15 cellular contexts compared by ENCODE assay signal in the genomic region with DNA sequence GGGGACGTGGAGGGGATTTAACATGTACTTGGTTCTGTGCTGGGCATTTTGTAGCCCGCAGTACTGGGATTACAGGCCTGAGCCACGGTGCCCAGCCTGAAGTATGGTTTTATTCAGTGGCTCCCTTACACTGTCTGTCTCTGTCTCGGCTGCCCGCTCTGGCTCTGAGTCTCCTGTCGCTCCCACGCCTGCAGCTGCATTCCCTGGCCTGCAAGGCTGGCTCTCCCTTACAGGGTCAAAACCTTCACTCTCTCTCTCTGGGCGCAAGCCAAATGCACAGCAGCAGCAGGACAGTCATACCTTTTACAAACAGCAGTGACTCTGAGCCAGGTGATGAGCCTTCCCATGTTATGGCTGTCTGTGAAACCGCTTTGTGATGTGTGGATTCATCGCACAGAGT.
DNase-seq lines count a peak whose midpoint lies in the region; ATAC-seq and TF ChIP-seq lines count a peak whose summit lies in the region.
"Had no signal": no experiment of that assay in that cellular context is flagged by ENCODE, and none has a peak within 500 bp of the region (broad histone marks: within the 10 kb centered on the region; RNA-seq: fewer than 3 reads in every experiment).

No MANE protein-coding gene starts in this region.

- H2AK5ac ChIP-seq in trophoblast cell (ENCODE audit: low read length), result no peak overlapping the region

- H4K8ac ChIP-seq in trophoblast cell (ENCODE audit: low read depth, low read length), result no peak overlapping the region

- no peaks in the 10 kb centered on the region for H3K9me3 ChIP-seq in endodermal cell (ENCODE audit: control insufficient read depth, low read length)
- H3K9me3 ChIP-seq in right cardiac atrium (ENCODE audit: control insufficient read depth, low read length), result no peaks in the 10 kb centered on the region
- H3K9me3 ChIP-seq in trophoblast cell (ENCODE audit: insufficient read depth, low read depth, low read length), result no peaks in the 10 kb centered on the region
- H3K9me3 ChIP-seq in tibial nerve, result peaks cover 0 to 2% (median 0%) of the 10 kb centered on the region in 4 donors

- H3K27ac ChIP-seq in endodermal cell (ENCODE audit: low read depth, low read length) (no peak overlapping the region), right cardiac atrium (ENCODE audit: low read length) (peak overlapping the region; percentile 69), trophoblast cell (ENCODE audit: low read depth, low read length) (no peak overlapping the region), tibial nerve (peak overlapping the region; percentile 4 to 65 (median 56))
- H3K27ac ChIP-seq: epithelial cell of prostate had no signal

- H3K14ac ChIP-seq in trophoblast cell (ENCODE audit: low read length), result no peak overlapping the region

- H3K36me3 Mint-ChIP-seq in endodermal cell (ENCODE audit: low read depth), result no peaks in the 10 kb centered on the region

- H2BK120ac ChIP-seq in trophoblast cell (ENCODE audit: insufficient read depth, low read length, poor library complexity), result no peak overlapping the region

- no peak for TF ChIP-seq POLR2A in tibial nerve (IDR thresholded peaks at IDR 0.05)

- no peaks in the 10 kb centered on the region for H3K4me1 ChIP-seq in endodermal cell (ENCODE audit: control insufficient read depth, insufficient read depth, low read length)
- H3K4me1 ChIP-seq in right cardiac atrium (ENCODE audit: control insufficient read depth, insufficient read depth, low read length), result peaks cover 6% of the 10 kb centered on the region
- H3K4me1 ChIP-seq in trophoblast cell (ENCODE audit: control insufficient read depth in 1 of 2, insufficient read depth in 2 of 2, low read length in 2 of 2), result peaks cover 7 to 8% of the 10 kb centered on the region in 2 experiments
- peaks cover 0 to 16% (median 6%) of the 10 kb centered on the region in 4 donors for H3K4me1 ChIP-seq in tibial nerve

- H4K12ac ChIP-seq in trophoblast cell (ENCODE audit: low read depth, low read length), result no peak overlapping the region

- TF ChIP-seq EP300 in tibial nerve (IDR thresholded peaks at IDR 0.05), result no peak

- no peak overlapping the region for H3K4me2 ChIP-seq in trophoblast cell (ENCODE audit: low read length)

- H3K27me3 ChIP-seq in endodermal cell (ENCODE audit: control insufficient read depth, insufficient read depth, low read length, poor library complexity, severe bottlenecking), result no peaks in the 10 kb centered on the region
- no peaks in the 10 kb centered on the region for H3K27me3 ChIP-seq in right cardiac atrium (ENCODE audit: control insufficient read depth, insufficient read depth)
- no peaks in the 10 kb centered on the region for H3K27me3 ChIP-seq in trophoblast cell (ENCODE audit: insufficient read depth, low read length)
- H3K27me3 ChIP-seq in tibial nerve, result no peaks in the 10 kb centered on the region

- no peaks in the 10 kb centered on the region for H3K36me3 ChIP-seq in endodermal cell (ENCODE audit: control insufficient read depth, insufficient read depth, low read length)
- H3K36me3 ChIP-seq in trophoblast cell (ENCODE audit: control insufficient read depth in 1 of 2, insufficient read depth in 2 of 2, low read length in 2 of 2), result no peaks in the 10 kb centered on the region
- H3K36me3 ChIP-seq in tibial nerve, result no peaks in the 10 kb centered on the region
- H3K36me3 ChIP-seq: WERI-Rb-1 had no signal

- 92 to 97% methylated on average over 9 to 10 of the region's 10 CpGs for WGBS in endodermal cell (ENCODE audit: insufficient coverage in 1 of 2, insufficient read length in 1 of 2), 2 experiments
- WGBS in right cardiac atrium, result 60% methylated on average over 10 of the region's 10 CpGs
- WGBS in trophoblast cell (ENCODE audit: extremely low coverage, insufficient coverage, insufficient read length), result no CpG with 5 or more reads among the region's 10 CpGs
- 73 to 85% methylated on average over 10 of the region's 10 CpGs for WGBS in tibial nerve, 2 donors

- H3K4me3 Mint-ChIP-seq in endodermal cell, result no peak overlapping the region
- H3K4me3 Mint-ChIP-seq: activated T-helper 17 cell treated with anti-CD3 and anti-CD28 coated beads, Interleukin-2, amount 50 U/mL, for 72 hours; neural crest cell had no signal

- peaks cover 2% of the 10 kb centered on the region for H3K79me1 ChIP-seq in trophoblast cell (ENCODE audit: low read length)

- no peak overlapping the region for H3K27ac Mint-ChIP-seq in endodermal cell
- H3K27ac Mint-ChIP-seq: activated T-helper 17 cell treated with anti-CD3 and anti-CD28 coated beads, Interleukin-2, amount 50 U/mL, for 72 hours had no signal

- no peak overlapping the region for H2BK5ac ChIP-seq in trophoblast cell (ENCODE audit: low read depth, low read length, poor library complexity)

- peak; percentile 33 for DNase-seq in endodermal cell
- peak in 2 of 3 donors; percentile 80 to 85 for DNase-seq in right cardiac atrium
- no peak for DNase-seq in trophoblast cell
- DNase-seq in tibial nerve (ENCODE audit: low spot score in 2 of 2), result no peak
- no peak for DNase-seq in T1000 (lab: John Stamatoyannopoulos, UW)
- DNase-seq: NCI-H1092 treated with DMSO at 0.1 percent for 48 hours, RPMI8226, WERI-Rb-1 had no signal

- intact Hi-C loops in right cardiac atrium (cut with DNase I), result loop anchor here in 2 of 4 donors (5.0 to 10.0 kb wide), 2 partner anchors 51 to 53 kb away; no protein-coding TSS in a partner anchor

- H4K91ac ChIP-seq in trophoblast cell (ENCODE audit: low read depth, low read length), result no peak overlapping the region

- no peak overlapping the region for H3K4me3 ChIP-seq in endodermal cell (ENCODE audit: low read length)
- no peak overlapping the region for H3K4me3 ChIP-seq in right cardiac atrium (ENCODE audit: low read length)
- H3K4me3 ChIP-seq in trophoblast cell (ENCODE audit: low read depth, low read length), result no peak overlapping the region
- no peak overlapping the region for H3K4me3 ChIP-seq in tibial nerve
- H3K4me3 ChIP-seq: skin epidermis had no signal

- no peak overlapping the region for H2BK12ac ChIP-seq in trophoblast cell (ENCODE audit: low read length)

- peak overlapping the region; percentile 0 for H2AFZ ChIP-seq in trophoblast cell (ENCODE audit: insufficient read depth, low read length, poor library complexity)

- no peaks in the 10 kb centered on the region for H3K79me2 ChIP-seq in trophoblast cell (ENCODE audit: control insufficient read depth, insufficient read depth, low read length, poor library complexity)

- H3K4me1 Mint-ChIP-seq in endodermal cell, result peaks cover 2% of the 10 kb centered on the region
- H3K4me1 Mint-ChIP-seq: activated T-helper 17 cell treated with anti-CD3 and anti-CD28 coated beads, Interleukin-2, amount 50 U/mL, for 72 hours had no signal

- peaks cover 5% of the 10 kb centered on the region for H3K27me3 Mint-ChIP-seq in endodermal cell (ENCODE audit: insufficient read depth)

- H3K4ac ChIP-seq in trophoblast cell (ENCODE audit: low read depth, low read length), result no peak overlapping the region

- H3K23ac ChIP-seq in trophoblast cell (ENCODE audit: low read length), result no peak overlapping the region

- peak; percentile 55 for ATAC-seq in right cardiac atrium
- no peak for ATAC-seq in HG02852 (IDR thresholded peaks at IDR 0.05; ENCODE audit: unreplicated experiment)
- ATAC-seq in GM18517 (IDR thresholded peaks at IDR 0.05; ENCODE audit: unreplicated experiment), result no peak
- no peak for ATAC-seq in GM21447 (IDR thresholded peaks at IDR 0.05; ENCODE audit: unreplicated experiment)
- ATAC-seq: activated T-helper 17 cell treated with anti-CD3 and anti-CD28 coated beads, Interleukin-2, amount 50 U/mL, for 72 hours had no signal

- TF ChIP-seq CTCF in endodermal cell (conservative IDR thresholded peaks at IDR 0.05), result no peak
- TF ChIP-seq CTCF in tibial nerve (IDR thresholded peaks at IDR 0.05), result no peak

- H3K18ac ChIP-seq in trophoblast cell (ENCODE audit: low read length), result no peak overlapping the region

- no peak overlapping the region for H3K9ac ChIP-seq in endodermal cell (ENCODE audit: extremely low read depth, low read length, poor library complexity, severe bottlenecking)
- no peak overlapping the region for H3K9ac ChIP-seq in trophoblast cell (ENCODE audit: low read length)

- H3K9me3 Mint-ChIP-seq in endodermal cell, result peaks cover 2% of the 10 kb centered on the region

Comparison
In these comparisons a context has a peak if more than half of its experiments do, and no peak if none do; other contexts are left out.
1. DNase-seq: peak in endodermal cell (single experiment) and right cardiac atrium (2 of 3); none in trophoblast cell (0 of 2), tibial nerve (0 of 2) and T1000 (single experiment).
2. H3K27ac ChIP-seq: peak in right cardiac atrium (single experiment) and tibial nerve (4 of 4); none in endodermal cell (single experiment) and trophoblast cell (single experiment).
3. ATAC-seq: peak in right cardiac atrium (2 of 2); none in HG02852 (single experiment), GM18517 (single experiment) and GM21447 (single experiment).